ENCODE assay signal across 11 cellular contexts in genomic region chr20:64052987-64053840, GRCh38. TPM values are rescaled to one million over a fixed set of nuclear protein-coding genes. Genes with fewer than 3 reads are reported as not detected.
DNase-seq lines count a peak whose midpoint lies in the region; ATAC-seq, FAIRE-seq and TF ChIP-seq lines count a peak whose summit lies in the region.
"Had no signal": no experiment of that assay in that cellular context is flagged by ENCODE, and none has a peak within 500 bp of the region (broad histone marks: within the 10 kb centered on the region; RNA-seq: fewer than 3 reads in every experiment).

No MANE protein-coding gene starts in this region.

- peak overlapping the region; percentile 87 for H3K4me2 ChIP-seq in HepG2 (ENCODE audit: low read depth, low read length)
- no peak overlapping the region for H3K4me2 ChIP-seq in mesenchymal stem cell (ENCODE audit: low read length, poor library complexity, severe bottlenecking)

- TF ChIP-seq RAD21 in HepG2 (CRISPR knock-in tag; IDR thresholded peaks at IDR 0.05) = peak; percentile 58; the same call in 1 of the 2 replicates

- CTCF ChIA-PET in HepG2 (lab: Yijun Ruan, JAX; ENCODE audit: low intra/inter-chr PET ratio, low total read pairs) = interaction anchor here (1.2 to 2.0 kb wide), 2 partner anchors 16 to 67 kb away, joined by 7 to 13 read pairs; no protein-coding TSS in a partner anchor

- H3K14ac ChIP-seq in mesenchymal stem cell (ENCODE audit: low read length in 2 of 2) = peak overlapping the region in 1 of 2 experiments; percentile 21

- intact Hi-C loops in HepG2 (cut with micrococcal nuclease; ENCODE audit: unreplicated experiment) (no loop called here), right lobe of liver (cut with DNase I) (no loop called here)

- H3K79me2 ChIP-seq in HepG2 (ENCODE audit: insufficient read depth, low read length) = peaks cover 4% of the 10 kb centered on the region

- no TSS peak for BruUV-seq in HepG2 (replicated peaks; lab: Mats Ljungman, UMichigan)

- H3K79me1 ChIP-seq in mesenchymal stem cell (replicated peaks; ENCODE audit: low read length, poor library complexity, severe bottlenecking) = no peaks in the 10 kb centered on the region

- H2BK12ac ChIP-seq in mesenchymal stem cell (ENCODE audit: low read length in 2 of 2) = peak overlapping the region; percentile 38 to 92

- peak; percentile 34 for TF ChIP-seq CTCF in HepG2 (CRISPR knock-in tag; IDR thresholded peaks at IDR 0.05)
- TF ChIP-seq CTCF in right lobe of liver (IDR thresholded peaks at IDR 0.05) = no peak

- FAIRE-seq in HepG2 (lab: Jason Lieb, UNC) = no peak

- in situ Hi-C loops in HepG2 (cut with HindIII; ENCODE audit: extremely low pct_ligation_motif_present, low pct_unique_long_range_greater_than_20kb) = no loop called here

- no peak overlapping the region for H3K23ac ChIP-seq in mesenchymal stem cell (ENCODE audit: low read length in 2 of 2)

- peak overlapping the region; percentile 64 for H2BK120ac ChIP-seq in mesenchymal stem cell (ENCODE audit: low read depth, low read length)

- no peak; a peak in 1 of 4 replicates for TF ChIP-seq POLR2A in HepG2 (IDR thresholded peaks at IDR 0.05; ENCODE audit: insufficient read depth in 1 of 2, low read depth in 2 of 2, low read length in 2 of 2)
- no peak for TF ChIP-seq POLR2A in right lobe of liver (IDR thresholded peaks at IDR 0.05)

- H4K8ac ChIP-seq in mesenchymal stem cell (ENCODE audit: low read length) = peak overlapping the region; percentile 93

- H2BK5ac ChIP-seq in mesenchymal stem cell (ENCODE audit: low read depth, low read length, poor library complexity, severe bottlenecking) = no peak overlapping the region

- peak overlapping the region; percentile 45 to 69 (median 46) for H3K4me3 ChIP-seq in HepG2 (replicated peaks in 1 of 3; ENCODE audit: insufficient read depth in 1 of 3, low read depth in 2 of 3, low read length in 3 of 3)
- no peak overlapping the region for H3K4me3 ChIP-seq in right lobe of liver
- H3K4me3 ChIP-seq in mesenchymal stem cell (ENCODE audit: insufficient read depth in 1 of 2, low read depth in 1 of 2, low read length in 2 of 2) = no peak overlapping the region
- H3K4me3 ChIP-seq: MG63 had no signal

- no peaks in the 10 kb centered on the region for H3K9me3 ChIP-seq in HepG2 (ENCODE audit: low read length)
- no peaks in the 10 kb centered on the region for H3K9me3 ChIP-seq in right lobe of liver
- no peaks in the 10 kb centered on the region for H3K9me3 ChIP-seq in mesenchymal stem cell (ENCODE audit: control insufficient read depth, low read length)
- H3K9me3 ChIP-seq: MG63 had no signal

- 6% methylated on average over 33 of the region's 33 CpGs for WGBS in HepG2 (ENCODE audit: low lambda C conversion rate)
- WGBS in right lobe of liver (ENCODE audit: insufficient coverage, low coverage, low lambda C conversion rate, missing lambda C conversion rate) = no CpG with 5 or more reads among the region's 33 CpGs
- 89% methylated on average over 33 of the region's 33 CpGs for WGBS in mesenchymal stem cell

- H3K18ac ChIP-seq in mesenchymal stem cell (ENCODE audit: low read depth in 1 of 2, low read length in 2 of 2) = peak overlapping the region; percentile 72 to 78

- no peaks in the 10 kb centered on the region for H4K20me1 ChIP-seq in HepG2 (ENCODE audit: insufficient read depth, low read length)

- H4K91ac ChIP-seq in mesenchymal stem cell (ENCODE audit: low read length) = peak overlapping the region; percentile 93

- no peak overlapping the region for H2AK5ac ChIP-seq in mesenchymal stem cell (ENCODE audit: low read length, severe bottlenecking)

- H2AFZ ChIP-seq in HepG2 (ENCODE audit: low read length) (no peak overlapping the region), mesenchymal stem cell (ENCODE audit: low read depth, low read length) (peak overlapping the region; percentile 57)

- peaks cover 82% of the 10 kb centered on the region for H3K4me1 ChIP-seq in HepG2 (ENCODE audit: insufficient read depth, low read length)
- H3K4me1 ChIP-seq in right lobe of liver = no peaks in the 10 kb centered on the region
- H3K4me1 ChIP-seq in mesenchymal stem cell (ENCODE audit: control insufficient read depth, insufficient read depth, low read depth, low read length) = peaks cover 56% of the 10 kb centered on the region

- peak overlapping the region; percentile 13 for H2BK15ac ChIP-seq in mesenchymal stem cell (ENCODE audit: low read depth, poor library complexity, severe bottlenecking)

- peak; percentile 3 for ATAC-seq in HepG2
- ATAC-seq in right lobe of liver = no peak
- no peak for ATAC-seq in HG03521 (IDR thresholded peaks at IDR 0.05; ENCODE audit: unreplicated experiment)
- ATAC-seq in stimulated activated naive CD8-positive, alpha-beta T cell treated with anti-CD3 and anti-CD28 coated beads, Interleukin-15, Interleukin-2, amounts not matched to agents 100 U/mL and 50 U/mL, for 24 hours = no peak
- ATAC-seq in HG02981 (IDR thresholded peaks at IDR 0.05; ENCODE audit: unreplicated experiment) = no peak

- TF ChIP-seq EP300 in HepG2 (IDR thresholded peaks at IDR 0.05; ENCODE audit: low read depth in 2 of 2, low read length in 2 of 2) (no peak), HepG2 (CRISPR knock-in tag; IDR thresholded peaks at IDR 0.05; ENCODE audit: borderline replicate concordance) (peak; percentile 39; the same call in 1 of the 2 replicates)

- H3K9ac ChIP-seq in HepG2 (ENCODE audit: insufficient read depth, low read depth, low read length) = peak overlapping the region; percentile 66
- H3K9ac ChIP-seq in mesenchymal stem cell (ENCODE audit: low read length) = no peak overlapping the region

- POLR2A ChIA-PET in HepG2 (lab: Yijun Ruan, JAX) = interaction anchor here (0.5 to 9.4 kb wide), 21 partner anchors 9 to 781 kb away, joined by 3 to 252 read pairs (median 6); partner anchors contain the start of genes ARFGAP1, C20orf204, HELZ2 and OPRL1

- no peaks in the 10 kb centered on the region; a peak in 1 of 5 replicates for H3K27me3 ChIP-seq in HepG2 (ENCODE audit: control insufficient read depth in 1 of 2, insufficient read depth in 2 of 2, low read length in 2 of 2)
- H3K27me3 ChIP-seq in right lobe of liver = no peaks in the 10 kb centered on the region
- peaks cover 30 to 80% of the 10 kb centered on the region in 2 experiments for H3K27me3 ChIP-seq in mesenchymal stem cell (ENCODE audit: control insufficient read depth in 1 of 2, insufficient read depth in 1 of 2, low read length in 2 of 2)
- H3K27me3 ChIP-seq: MG63 had no signal

- H3K27ac ChIP-seq in HepG2 (ENCODE audit: extremely low read length, insufficient read depth, low read length) = peak overlapping the region; percentile 77
- no peak overlapping the region for H3K27ac ChIP-seq in right lobe of liver
- H3K27ac ChIP-seq in mesenchymal stem cell (ENCODE audit: low read length, poor library complexity, severe bottlenecking) = no peak overlapping the region

- peak overlapping the region; percentile 47 to 57 for H3K4ac ChIP-seq in mesenchymal stem cell (ENCODE audit: low read depth in 1 of 2, low read length in 2 of 2)

- H3K36me3 ChIP-seq in HepG2 (replicated peaks in 1 of 2; ENCODE audit: control insufficient read depth in 1 of 2, insufficient read depth in 2 of 2, low read length in 2 of 2) (no peaks in the 10 kb centered on the region), right lobe of liver (no peaks in the 10 kb centered on the region), mesenchymal stem cell (ENCODE audit: control insufficient read depth in 1 of 2, insufficient read depth in 2 of 2, low read depth in 1 of 2, low read length in 2 of 2) (no peaks in the 10 kb centered on the region)
- H3K36me3 ChIP-seq: MG63 had no signal

- DNase-seq in HepG2 (ENCODE audit: low spot score) = peak; percentile 66
- no peak for DNase-seq in right lobe of liver
- no peak for DNase-seq in mesenchymal stem cell
- DNase-seq in stimulated activated naive CD8-positive, alpha-beta T cell treated with anti-CD3 and anti-CD28 coated beads, Interleukin-15, Interleukin-2, amounts not matched to agents 100 U/mL and 50 U/mL, for 24 hours = no peak
- DNase-seq: activated CD4-positive, alpha-beta T cell treated with anti-CD3 and anti-CD28 coated beads for 4 hours; DMS79; effector CD4-positive, alpha-beta T cell; MG63; occipital lobe had no signal

RNA-seq across cellular contexts. Expression of gene SOX18, which starts 3.8 kb away (rescaled TPM):
- total RNA-seq in HepG2 (2016; rRNA removed; fragmentation: Illumina TruSeq; extraction: Trizol) = 1.3 and 1.9 TPM in 2 replicates
- total RNA-seq in HepG2 (2016; cell fraction: cytosol; rRNA removed; fragmentation: Illumina TruSeq; extraction: Trizol; ENCODE audit: low read depth) = 1.1 and 1.6 TPM in 2 replicates
- total RNA-seq in HepG2 (2016; cell fraction: insoluble cytoplasmic fraction; rRNA removed; fragmentation: Illumina TruSeq; extraction: Trizol) = 0.94 and 1.8 TPM in 2 replicates
- total RNA-seq in HepG2 (2016; cell fraction: membrane; rRNA removed; fragmentation: Illumina TruSeq; extraction: Trizol) = 2.7 and 3.0 TPM in 2 replicates
- total RNA-seq in HepG2 (2016; cell fraction: nucleus; rRNA removed; fragmentation: Illumina TruSeq; extraction: Trizol) = 1.4 and 2.1 TPM in 2 replicates
- polyA plus RNA-seq in HepG2 (2011; rRNA removed) = 1.6 and 2.0 TPM in 2 replicates
- polyA plus RNA-seq in HepG2 (2011; cell fraction: cytosol; rRNA removed) = 1.1 and 2.3 TPM in 2 replicates
- polyA plus RNA-seq in HepG2 (2011; cell fraction: nucleus; rRNA removed) = 8.4 and 10.3 TPM in 2 replicates
- 2.4 and 3.1 TPM in 2 replicates for polyA plus RNA-seq in HepG2 (2012)
- 1.8 and 1.9 TPM in 2 replicates for polyA plus RNA-seq in HepG2 (2016; cell fraction: cytosol; fragmentation: Illumina TruSeq; extraction: Trizol; ENCODE audit: low read depth)
- 7.2 and 8.4 TPM in 2 replicates for polyA plus RNA-seq in HepG2 (2016; cell fraction: insoluble cytoplasmic fraction; fragmentation: Illumina TruSeq; extraction: Trizol; ENCODE audit: low read depth)
- 3.3 and 4.0 TPM in 2 replicates for polyA plus RNA-seq in HepG2 (2016; cell fraction: membrane; fragmentation: Illumina TruSeq; extraction: Trizol; ENCODE audit: low read depth)
- polyA plus RNA-seq in HepG2 (2016; cell fraction: nucleus; fragmentation: Illumina TruSeq; extraction: Trizol; ENCODE audit: insufficient read depth, low read depth) = 9.0 and 10.0 TPM in 2 replicates
- polyA minus RNA-seq in HepG2 (2011; rRNA and poly(A)+ RNA removed; ENCODE audit: low replicate concordance) = 0.28 and 1.8 TPM in 2 replicates
- 1.9 and 4.0 TPM in 2 replicates for polyA minus RNA-seq in HepG2 (2011; cell fraction: cytosol; rRNA and poly(A)+ RNA removed)
- polyA minus RNA-seq in HepG2 (2011; cell fraction: nucleus; rRNA and poly(A)+ RNA removed) = 0.77 and 0.87 TPM in 2 replicates
- 1 to 10 TPM; 4.1 to 7.8 (median 5.6) TPM for total RNA-seq in right lobe of liver
- 0.33 TPM for polyA plus RNA-seq in mesenchymal stem cell (2013, experiment 1 of 2)
- polyA plus RNA-seq in mesenchymal stem cell (2013, experiment 2 of 2) = 0.27 TPM

RNA-seq across cellular contexts. Expression of gene TCEA2, which starts 9.8 kb away (rescaled TPM):
- total RNA-seq in HepG2 (2016; rRNA removed; fragmentation: Illumina TruSeq; extraction: Trizol) (25.9 and 33.7 TPM in 2 replicates), right lobe of liver (10 to 100 TPM; 14.8 to 45.6 (median 28.6) TPM)
- total RNA-seq in HepG2 (2016; cell fraction: cytosol; rRNA removed; fragmentation: Illumina TruSeq; extraction: Trizol; ENCODE audit: low read depth) = 58.0 and 75.2 TPM in 2 replicates
- total RNA-seq in HepG2 (2016; cell fraction: insoluble cytoplasmic fraction; rRNA removed; fragmentation: Illumina TruSeq; extraction: Trizol) = 25.2 and 31.6 TPM in 2 replicates
- total RNA-seq in HepG2 (2016; cell fraction: membrane; rRNA removed; fragmentation: Illumina TruSeq; extraction: Trizol) = 54.3 and 70.5 TPM in 2 replicates
- total RNA-seq in HepG2 (2016; cell fraction: nucleus; rRNA removed; fragmentation: Illumina TruSeq; extraction: Trizol) = 19.6 and 25.2 TPM in 2 replicates
- polyA plus RNA-seq in HepG2 (2011; rRNA removed) = 28.1 and 36.8 TPM in 2 replicates
- 22.9 and 25.9 TPM in 2 replicates for polyA plus RNA-seq in HepG2 (2011; cell fraction: cytosol; rRNA removed)
- 101 and 106 TPM in 2 replicates for polyA plus RNA-seq in HepG2 (2011; cell fraction: nucleus; rRNA removed)
- 70.9 and 75.4 TPM in 2 replicates for polyA plus RNA-seq in HepG2 (2012)
- 308 and 317 TPM in 2 replicates for polyA plus RNA-seq in HepG2 (2016; cell fraction: cytosol; fragmentation: Illumina TruSeq; extraction: Trizol; ENCODE audit: low read depth)
- polyA plus RNA-seq in HepG2 (2016; cell fraction: insoluble cytoplasmic fraction; fragmentation: Illumina TruSeq; extraction: Trizol; ENCODE audit: low read depth) = 54.5 and 74.5 TPM in 2 replicates
- 232 and 236 TPM in 2 replicates for polyA plus RNA-seq in HepG2 (2016; cell fraction: membrane; fragmentation: Illumina TruSeq; extraction: Trizol; ENCODE audit: low read depth)
- 80.5 and 83.8 TPM in 2 replicates for polyA plus RNA-seq in HepG2 (2016; cell fraction: nucleus; fragmentation: Illumina TruSeq; extraction: Trizol; ENCODE audit: insufficient read depth, low read depth)
- 42.1 and 65.5 TPM in 2 replicates for polyA minus RNA-seq in HepG2 (2011; rRNA and poly(A)+ RNA removed; ENCODE audit: low replicate concordance)
- polyA minus RNA-seq in HepG2 (2011; cell fraction: cytosol; rRNA and poly(A)+ RNA removed) = 21.6 and 27.5 TPM in 2 replicates
- 32.7 and 36.6 TPM in 2 replicates for polyA minus RNA-seq in HepG2 (2011; cell fraction: nucleus; rRNA and poly(A)+ RNA removed)
- polyA plus RNA-seq in mesenchymal stem cell (2013, experiment 1 of 2) = 57.9 TPM
- 60.9 TPM for polyA plus RNA-seq in mesenchymal stem cell (2013, experiment 2 of 2)

RNA-seq across cellular contexts. Expression of gene C20orf204, which starts 17.2 kb away (rescaled TPM):
- 36.8 and 80.0 TPM in 2 replicates for total RNA-seq in HepG2 (2016; rRNA removed; fragmentation: Illumina TruSeq; extraction: Trizol)
- total RNA-seq in HepG2 (2016; cell fraction: cytosol; rRNA removed; fragmentation: Illumina TruSeq; extraction: Trizol; ENCODE audit: low read depth) = 48.6 and 61.3 TPM in 2 replicates
- 39.0 and 80.0 TPM in 2 replicates for total RNA-seq in HepG2 (2016; cell fraction: insoluble cytoplasmic fraction; rRNA removed; fragmentation: Illumina TruSeq; extraction: Trizol)
- 57.5 and 77.5 TPM in 2 replicates for total RNA-seq in HepG2 (2016; cell fraction: membrane; rRNA removed; fragmentation: Illumina TruSeq; extraction: Trizol)
- total RNA-seq in HepG2 (2016; cell fraction: nucleus; rRNA removed; fragmentation: Illumina TruSeq; extraction: Trizol) = 68.2 and 72.7 TPM in 2 replicates
- polyA plus RNA-seq in HepG2 (2011; rRNA removed) = 22.1 and 27.2 TPM in 2 replicates
- polyA plus RNA-seq in HepG2 (2011; cell fraction: cytosol; rRNA removed) = 22.8 and 58.2 TPM in 2 replicates
- polyA plus RNA-seq in HepG2 (2011; cell fraction: nucleus; rRNA removed) = 143 and 193 TPM in 2 replicates
- polyA plus RNA-seq in HepG2 (2012) = 13.4 and 16.2 TPM in 2 replicates
- 59.0 and 74.0 TPM in 2 replicates for polyA plus RNA-seq in HepG2 (2016; cell fraction: cytosol; fragmentation: Illumina TruSeq; extraction: Trizol; ENCODE audit: low read depth)
- 48.7 and 49.5 TPM in 2 replicates for polyA plus RNA-seq in HepG2 (2016; cell fraction: insoluble cytoplasmic fraction; fragmentation: Illumina TruSeq; extraction: Trizol; ENCODE audit: low read depth)
- 58.9 and 64.4 TPM in 2 replicates for polyA plus RNA-seq in HepG2 (2016; cell fraction: membrane; fragmentation: Illumina TruSeq; extraction: Trizol; ENCODE audit: low read depth)
- polyA plus RNA-seq in HepG2 (2016; cell fraction: nucleus; fragmentation: Illumina TruSeq; extraction: Trizol; ENCODE audit: insufficient read depth, low read depth) = 152 and 164 TPM in 2 replicates
- 1.8 and 19.7 TPM in 2 replicates for polyA minus RNA-seq in HepG2 (2011; rRNA and poly(A)+ RNA removed; ENCODE audit: low replicate concordance)
- 15.0 and 21.9 TPM in 2 replicates for polyA minus RNA-seq in HepG2 (2011; cell fraction: cytosol; rRNA and poly(A)+ RNA removed)
- polyA minus RNA-seq in HepG2 (2011; cell fraction: nucleus; rRNA and poly(A)+ RNA removed) = 21.8 and 31.2 TPM in 2 replicates
- total RNA-seq in right lobe of liver = 1 to 10 TPM in 1 of 6 experiments, under 1 TPM in 4, not detected in 1; 0.29 to 1.1 (median 0.44) TPM
- polyA plus RNA-seq in mesenchymal stem cell (2013, experiment 1 of 2) = 0.07 TPM
- 0.10 TPM for polyA plus RNA-seq in mesenchymal stem cell (2013, experiment 2 of 2)

RNA-seq across cellular contexts. Expression of gene RGS19, which starts 26.1 kb away (rescaled TPM):
- total RNA-seq in HepG2 (2016; rRNA removed; fragmentation: Illumina TruSeq; extraction: Trizol) = 10.2 and 10.7 TPM in 2 replicates
- 8.3 and 13.6 TPM in 2 replicates for total RNA-seq in HepG2 (2016; cell fraction: cytosol; rRNA removed; fragmentation: Illumina TruSeq; extraction: Trizol; ENCODE audit: low read depth)
- total RNA-seq in HepG2 (2016; cell fraction: insoluble cytoplasmic fraction; rRNA removed; fragmentation: Illumina TruSeq; extraction: Trizol) = 9.9 and 10.3 TPM in 2 replicates
- 24.1 and 24.7 TPM in 2 replicates for total RNA-seq in HepG2 (2016; cell fraction: membrane; rRNA removed; fragmentation: Illumina TruSeq; extraction: Trizol)
- total RNA-seq in HepG2 (2016; cell fraction: nucleus; rRNA removed; fragmentation: Illumina TruSeq; extraction: Trizol) = 7.0 and 7.6 TPM in 2 replicates
- polyA plus RNA-seq in HepG2 (2011; rRNA removed) = 11.9 and 14.7 TPM in 2 replicates
- polyA plus RNA-seq in HepG2 (2011; cell fraction: cytosol; rRNA removed) = 11.7 and 19.3 TPM in 2 replicates
- polyA plus RNA-seq in HepG2 (2011; cell fraction: nucleus; rRNA removed) = 12.6 and 13.6 TPM in 2 replicates
- polyA plus RNA-seq in HepG2 (2012) = 4.4 and 6.8 TPM in 2 replicates
- polyA plus RNA-seq in HepG2 (2016; cell fraction: cytosol; fragmentation: Illumina TruSeq; extraction: Trizol; ENCODE audit: low read depth) = 18.0 and 22.1 TPM in 2 replicates
- polyA plus RNA-seq in HepG2 (2016; cell fraction: insoluble cytoplasmic fraction; fragmentation: Illumina TruSeq; extraction: Trizol; ENCODE audit: low read depth) = 14.2 and 16.6 TPM in 2 replicates
- 25.0 and 29.7 TPM in 2 replicates for polyA plus RNA-seq in HepG2 (2016; cell fraction: membrane; fragmentation: Illumina TruSeq; extraction: Trizol; ENCODE audit: low read depth)
- 9.7 and 10.6 TPM in 2 replicates for polyA plus RNA-seq in HepG2 (2016; cell fraction: nucleus; fragmentation: Illumina TruSeq; extraction: Trizol; ENCODE audit: insufficient read depth, low read depth)
- 15.8 and 18.5 TPM in 2 replicates for polyA minus RNA-seq in HepG2 (2011; rRNA and poly(A)+ RNA removed; ENCODE audit: low replicate concordance)
- 8.1 and 9.1 TPM in 2 replicates for polyA minus RNA-seq in HepG2 (2011; cell fraction: cytosol; rRNA and poly(A)+ RNA removed)
- polyA minus RNA-seq in HepG2 (2011; cell fraction: nucleus; rRNA and poly(A)+ RNA removed) = 4.5 and 5.5 TPM in 2 replicates
- total RNA-seq in right lobe of liver = 10 to 100 TPM in 2 of 6 experiments, 1 to 10 TPM in 4; 2.6 to 10.9 (median 5.7) TPM
- 11.6 TPM for polyA plus RNA-seq in mesenchymal stem cell (2013, experiment 1 of 2)
- polyA plus RNA-seq in mesenchymal stem cell (2013, experiment 2 of 2) = 13.4 TPM

RNA-seq across cellular contexts. Expression of gene OPRL1, which starts 26.7 kb away (rescaled TPM):
- total RNA-seq in HepG2 (2016; rRNA removed; fragmentation: Illumina TruSeq; extraction: Trizol) (0.27 and 0.35 TPM in 2 replicates), right lobe of liver (under 1 TPM in 5 of 6 experiments, not detected in 1; 0.13 to 0.32 (median 0.25) TPM)
- not detected in 2 replicates for total RNA-seq in HepG2 (2016; cell fraction: cytosol; rRNA removed; fragmentation: Illumina TruSeq; extraction: Trizol; ENCODE audit: low read depth)
- 0.16 and 0.56 TPM in 2 replicates for total RNA-seq in HepG2 (2016; cell fraction: insoluble cytoplasmic fraction; rRNA removed; fragmentation: Illumina TruSeq; extraction: Trizol)
- 0.12 and 0.14 TPM in 2 replicates for total RNA-seq in HepG2 (2016; cell fraction: membrane; rRNA removed; fragmentation: Illumina TruSeq; extraction: Trizol)
- 0.25 and 0.28 TPM in 2 replicates for total RNA-seq in HepG2 (2016; cell fraction: nucleus; rRNA removed; fragmentation: Illumina TruSeq; extraction: Trizol)
- 0.71 and 0.77 TPM in 2 replicates for polyA plus RNA-seq in HepG2 (2011; rRNA removed)
- 0.37 and 0.86 TPM in 2 replicates for polyA plus RNA-seq in HepG2 (2011; cell fraction: cytosol; rRNA removed)
- 0.99 and 1.1 TPM in 2 replicates for polyA plus RNA-seq in HepG2 (2011; cell fraction: nucleus; rRNA removed)
- 0.28 and 0.56 TPM in 2 replicates for polyA plus RNA-seq in HepG2 (2012)
- not detected in 2 replicates for polyA plus RNA-seq in HepG2 (2016; cell fraction: cytosol; fragmentation: Illumina TruSeq; extraction: Trizol; ENCODE audit: low read depth)
- 0.32 and 0.40 TPM in 2 replicates for polyA plus RNA-seq in HepG2 (2016; cell fraction: insoluble cytoplasmic fraction; fragmentation: Illumina TruSeq; extraction: Trizol; ENCODE audit: low read depth)
- 0.08 TPM in 1 of 2 replicates, not detected in the other for polyA plus RNA-seq in HepG2 (2016; cell fraction: membrane; fragmentation: Illumina TruSeq; extraction: Trizol; ENCODE audit: low read depth)
- polyA plus RNA-seq in HepG2 (2016; cell fraction: nucleus; fragmentation: Illumina TruSeq; extraction: Trizol; ENCODE audit: insufficient read depth, low read depth) = 0.33 and 0.61 TPM in 2 replicates
- 0.14 and 3.0 TPM in 2 replicates for polyA minus RNA-seq in HepG2 (2011; rRNA and poly(A)+ RNA removed; ENCODE audit: low replicate concordance)
- polyA minus RNA-seq in HepG2 (2011; cell fraction: cytosol; rRNA and poly(A)+ RNA removed) = 0.59 and 0.62 TPM in 2 replicates
- 0.13 and 0.25 TPM in 2 replicates for polyA minus RNA-seq in HepG2 (2011; cell fraction: nucleus; rRNA and poly(A)+ RNA removed)
- 0.54 TPM for polyA plus RNA-seq in mesenchymal stem cell (2013, experiment 1 of 2)
- 0.40 TPM for polyA plus RNA-seq in mesenchymal stem cell (2013, experiment 2 of 2)

Comparison
In these comparisons a context has a peak if more than half of its experiments do, and no peak if none do; other contexts are left out.
1. H3K4me3 ChIP-seq: peak in HepG2 (3 of 3); none in right lobe of liver (0 of 3) and mesenchymal stem cell (0 of 2).
2. RNA of gene C20orf204, which starts 17.2 kb away (total RNA-seq): 36.8 to 80.0 TPM in HepG2; 0.29 to 1.1 TPM in right lobe of liver; every median in the first group is over 10 times any median in the second.